1 cellular context compared by ENCODE assay signal in genomic region chr6:85593438-85594196, GRCh38.
TF ChIP-seq lines count a peak whose summit lies in the region.

Gene SNX14, minus strand, starts transcription at chr6:85593858. Its CDS starts 140 bp downstream, at chr6:85593718.

TF ChIP-seq in HCT116, 20 proteins besides CTCF, POLR2A, EP300 and RAD21 (continued from another document):
- TF ChIP-seq EGR1 (IDR thresholded peaks at IDR 0.05; ENCODE audit: low read depth) = 0 out of 2 replicates have a peak, but pooled peaks have one; percentile 29
- peak; percentile 82 for TF ChIP-seq TCF7L2 (IDR thresholded peaks at IDR 0.05; ENCODE audit: borderline replicate concordance, extremely low read depth, insufficient read depth, insufficient read length)
- no peak for TF ChIP-seq CEBPB (IDR thresholded peaks at IDR 0.05; ENCODE audit: low read depth)
- TF ChIP-seq SP1 (IDR thresholded peaks at IDR 0.05; ENCODE audit: low read depth) = peak; percentile 75
- peak; percentile 89; the same call in 1 of the 2 replicates for TF ChIP-seq SIN3A (IDR thresholded peaks at IDR 0.05; ENCODE audit: low read depth)
- peak; percentile 64 for TF ChIP-seq JUND (IDR thresholded peaks at IDR 0.05)
- peak; percentile 85 for TF ChIP-seq MAX (IDR thresholded peaks at IDR 0.05)
- TF ChIP-seq EZH2 (IDR thresholded peaks at IDR 0.05) = no peak
- no peak for TF ChIP-seq REST (IDR thresholded peaks at IDR 0.05; ENCODE audit: low read depth)
- peak; percentile 69 for TF ChIP-seq YY1 (IDR thresholded peaks at IDR 0.05; ENCODE audit: extremely low read depth, insufficient replicate concordance, low read depth, low read length)
